ENCODE assay signal across 1 cellular context in the genomic region with DNA sequence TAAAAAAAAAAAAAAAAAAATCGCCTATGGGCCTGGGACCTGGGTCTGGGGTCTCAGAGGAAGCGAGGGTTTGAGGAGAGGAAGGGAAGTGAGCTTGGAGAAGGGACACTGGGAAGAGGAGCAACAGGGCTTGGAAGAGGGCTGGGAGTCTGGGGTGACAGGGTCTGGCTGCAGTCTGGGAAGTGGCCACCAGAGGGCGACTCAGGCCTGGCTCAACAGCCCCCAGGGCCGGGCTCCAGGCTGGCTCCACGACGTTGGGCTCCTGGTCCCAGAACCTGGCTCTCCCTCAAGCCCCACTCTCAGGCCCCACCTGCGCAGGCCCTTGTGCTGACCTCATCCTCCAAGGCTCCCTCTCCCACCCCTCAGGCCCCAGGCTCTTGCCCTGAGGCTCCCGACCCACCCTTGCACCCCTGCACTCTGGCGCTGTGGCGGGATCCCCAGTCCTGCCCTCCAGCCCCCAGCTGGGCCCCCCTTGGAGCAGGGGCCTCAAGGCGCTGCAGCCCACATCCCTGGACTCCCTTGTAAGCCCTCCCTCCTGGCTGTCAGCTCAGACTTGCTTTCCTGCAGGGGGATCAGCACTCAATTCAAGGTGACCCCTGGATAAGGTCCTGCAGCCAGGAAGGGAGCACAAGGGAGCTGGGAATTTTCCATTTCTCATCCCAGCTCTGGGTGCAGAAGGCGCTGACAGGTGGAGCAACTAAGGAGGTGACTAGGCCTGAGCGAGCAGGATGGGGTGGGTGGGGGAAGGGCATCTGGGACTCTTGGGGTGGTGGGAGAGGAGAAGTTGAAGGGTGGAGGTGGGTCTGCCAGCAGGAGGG.
TF ChIP-seq lines count a peak whose summit lies in the region.

No MANE protein-coding gene starts in this region.

TF ChIP-seq in HepG2, 621 proteins besides CTCF, POLR2A, EP300 and RAD21 (continued from another document):
- TF ChIP-seq, protein P1, sequence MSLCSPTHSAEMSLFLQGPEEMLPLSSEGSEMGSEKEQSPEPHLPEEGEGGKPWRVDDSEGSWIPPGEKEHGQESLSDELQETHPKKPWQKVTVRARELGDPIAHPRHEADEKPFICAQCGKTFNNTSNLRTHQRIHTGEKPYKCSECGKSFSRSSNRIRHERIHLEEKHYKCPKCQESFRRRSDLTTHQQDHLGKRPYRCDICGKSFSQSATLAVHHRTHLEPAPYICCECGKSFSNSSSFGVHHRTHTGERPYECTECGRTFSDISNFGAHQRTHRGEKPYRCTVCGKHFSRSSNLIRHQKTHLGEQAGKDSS (CRISPR knock-in tag; IDR thresholded peaks at IDR 0.05; ENCODE audit: borderline replicate concordance, low read depth): 0 out of 2 replicates have a peak, but pooled peaks have one; percentile 41
- TF ChIP-seq STAG1 (CRISPR knock-in tag; IDR thresholded peaks at IDR 0.05) (peak; percentile 94), ZNF775 (CRISPR knock-in tag; IDR thresholded peaks at IDR 0.05; ENCODE audit: borderline replicate concordance) (no peak), SAP130 (CRISPR knock-in tag; IDR thresholded peaks at IDR 0.05; ENCODE audit: low read depth) (peak; percentile 19; the same call in 1 of the 2 replicates), MAZ (IDR thresholded peaks at IDR 0.05; ENCODE audit: borderline replicate concordance, low read depth, low read length) (no peak), MAZ (CRISPR knock-in tag; IDR thresholded peaks at IDR 0.05; ENCODE audit: low read depth) (peak; percentile 55; the same call in 1 of the 2 replicates), SMARCE1 (IDR thresholded peaks at IDR 0.05; ENCODE audit: borderline replicate concordance) (no peak), RELA (CRISPR knock-in tag; IDR thresholded peaks at IDR 0.05) (0 out of 2 replicates have a peak, but pooled peaks have one; percentile 15), SMC3 (IDR thresholded peaks at IDR 0.05; ENCODE audit: low read length) (peak; percentile 57; the same call in 1 of the 2 replicates), NAIF1 (CRISPR knock-in tag; IDR thresholded peaks at IDR 0.05; ENCODE audit: borderline replicate concordance) (no peak), TBX2 (CRISPR knock-in tag; IDR thresholded peaks at IDR 0.05; ENCODE audit: borderline replicate concordance) (no peak), KLF9 (CRISPR knock-in tag; IDR thresholded peaks at IDR 0.05; ENCODE audit: low read depth) (no peak), ZNF773 (CRISPR knock-in tag; IDR thresholded peaks at IDR 0.05; ENCODE audit: borderline replicate concordance) (no peak), ZNF441 (CRISPR knock-in tag; IDR thresholded peaks at IDR 0.05; ENCODE audit: borderline replicate concordance) (no peak), PCBP1 (IDR thresholded peaks at IDR 0.05; ENCODE audit: borderline replicate concordance, low read depth, low read length) (peak; percentile 86; the same call in 1 of the 2 replicates), SALL2 (CRISPR knock-in tag; IDR thresholded peaks at IDR 0.05) (0 out of 2 replicates have a peak, but pooled peaks have one; percentile 42), YY1 (IDR thresholded peaks at IDR 0.05; ENCODE audit: insufficient read depth, insufficient replicate concordance, low read depth, low read length) (peak; percentile 53), ZNF589 (CRISPR knock-in tag; conservative IDR thresholded peaks at IDR 0.05) (no peak), ZNF251 (CRISPR knock-in tag; IDR thresholded peaks at IDR 0.05) (no peak), HNRNPLL (IDR thresholded peaks at IDR 0.05; ENCODE audit: low read depth, low read length, poor library complexity, severe bottlenecking) (peak; percentile 37), SPEN (CRISPR knock-in tag; IDR thresholded peaks at IDR 0.05; ENCODE audit: low read depth) (0 out of 2 replicates have a peak, but pooled peaks have one; percentile 41), SMAD3 (CRISPR knock-in tag; IDR thresholded peaks at IDR 0.05) (peak; percentile 67; the same call in 1 of the 2 replicates), ZNF260 (CRISPR knock-in tag; IDR thresholded peaks at IDR 0.05; ENCODE audit: borderline replicate concordance, low read depth) (no peak)
- TF ChIP-seq, protein P2, sequence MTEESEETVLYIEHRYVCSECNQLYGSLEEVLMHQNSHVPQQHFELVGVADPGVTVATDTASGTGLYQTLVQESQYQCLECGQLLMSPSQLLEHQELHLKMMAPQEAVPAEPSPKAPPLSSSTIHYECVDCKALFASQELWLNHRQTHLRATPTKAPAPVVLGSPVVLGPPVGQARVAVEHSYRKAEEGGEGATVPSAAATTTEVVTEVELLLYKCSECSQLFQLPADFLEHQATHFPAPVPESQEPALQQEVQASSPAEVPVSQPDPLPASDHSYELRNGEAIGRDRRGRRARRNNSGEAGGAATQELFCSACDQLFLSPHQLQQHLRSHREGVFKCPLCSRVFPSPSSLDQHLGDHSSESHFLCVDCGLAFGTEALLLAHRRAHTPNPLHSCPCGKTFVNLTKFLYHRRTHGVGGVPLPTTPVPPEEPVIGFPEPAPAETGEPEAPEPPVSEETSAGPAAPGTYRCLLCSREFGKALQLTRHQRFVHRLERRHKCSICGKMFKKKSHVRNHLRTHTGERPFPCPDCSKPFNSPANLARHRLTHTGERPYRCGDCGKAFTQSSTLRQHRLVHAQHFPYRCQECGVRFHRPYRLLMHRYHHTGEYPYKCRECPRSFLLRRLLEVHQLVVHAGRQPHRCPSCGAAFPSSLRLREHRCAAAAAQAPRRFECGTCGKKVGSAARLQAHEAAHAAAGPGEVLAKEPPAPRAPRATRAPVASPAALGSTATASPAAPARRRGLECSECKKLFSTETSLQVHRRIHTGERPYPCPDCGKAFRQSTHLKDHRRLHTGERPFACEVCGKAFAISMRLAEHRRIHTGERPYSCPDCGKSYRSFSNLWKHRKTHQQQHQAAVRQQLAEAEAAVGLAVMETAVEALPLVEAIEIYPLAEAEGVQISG (CRISPR knock-in tag; IDR thresholded peaks at IDR 0.05): peak; percentile 40; the same call in 1 of the 2 replicates
- TF ChIP-seq, protein P3, sequence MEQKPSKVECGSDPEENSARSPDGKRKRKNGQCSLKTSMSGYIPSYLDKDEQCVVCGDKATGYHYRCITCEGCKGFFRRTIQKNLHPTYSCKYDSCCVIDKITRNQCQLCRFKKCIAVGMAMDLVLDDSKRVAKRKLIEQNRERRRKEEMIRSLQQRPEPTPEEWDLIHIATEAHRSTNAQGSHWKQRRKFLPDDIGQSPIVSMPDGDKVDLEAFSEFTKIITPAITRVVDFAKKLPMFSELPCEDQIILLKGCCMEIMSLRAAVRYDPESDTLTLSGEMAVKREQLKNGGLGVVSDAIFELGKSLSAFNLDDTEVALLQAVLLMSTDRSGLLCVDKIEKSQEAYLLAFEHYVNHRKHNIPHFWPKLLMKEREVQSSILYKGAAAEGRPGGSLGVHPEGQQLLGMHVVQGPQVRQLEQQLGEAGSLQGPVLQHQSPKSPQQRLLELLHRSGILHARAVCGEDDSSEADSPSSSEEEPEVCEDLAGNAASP (CRISPR knock-in tag; IDR thresholded peaks at IDR 0.05; ENCODE audit: borderline replicate concordance): peak; percentile 13; the same call in 1 of the 2 replicates
- TF ChIP-seq, protein P4, sequence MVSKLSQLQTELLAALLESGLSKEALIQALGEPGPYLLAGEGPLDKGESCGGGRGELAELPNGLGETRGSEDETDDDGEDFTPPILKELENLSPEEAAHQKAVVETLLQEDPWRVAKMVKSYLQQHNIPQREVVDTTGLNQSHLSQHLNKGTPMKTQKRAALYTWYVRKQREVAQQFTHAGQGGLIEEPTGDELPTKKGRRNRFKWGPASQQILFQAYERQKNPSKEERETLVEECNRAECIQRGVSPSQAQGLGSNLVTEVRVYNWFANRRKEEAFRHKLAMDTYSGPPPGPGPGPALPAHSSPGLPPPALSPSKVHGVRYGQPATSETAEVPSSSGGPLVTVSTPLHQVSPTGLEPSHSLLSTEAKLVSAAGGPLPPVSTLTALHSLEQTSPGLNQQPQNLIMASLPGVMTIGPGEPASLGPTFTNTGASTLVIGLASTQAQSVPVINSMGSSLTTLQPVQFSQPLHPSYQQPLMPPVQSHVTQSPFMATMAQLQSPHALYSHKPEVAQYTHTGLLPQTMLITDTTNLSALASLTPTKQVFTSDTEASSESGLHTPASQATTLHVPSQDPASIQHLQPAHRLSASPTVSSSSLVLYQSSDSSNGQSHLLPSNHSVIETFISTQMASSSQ (IDR thresholded peaks at IDR 0.05; ENCODE audit: low read depth): no peak
- TF ChIP-seq, protein P4 (CRISPR knock-in tag; IDR thresholded peaks at IDR 0.05; ENCODE audit: borderline replicate concordance): peak; percentile 60; the same call in 1 of the 2 replicates
- TF ChIP-seq, protein P5, sequence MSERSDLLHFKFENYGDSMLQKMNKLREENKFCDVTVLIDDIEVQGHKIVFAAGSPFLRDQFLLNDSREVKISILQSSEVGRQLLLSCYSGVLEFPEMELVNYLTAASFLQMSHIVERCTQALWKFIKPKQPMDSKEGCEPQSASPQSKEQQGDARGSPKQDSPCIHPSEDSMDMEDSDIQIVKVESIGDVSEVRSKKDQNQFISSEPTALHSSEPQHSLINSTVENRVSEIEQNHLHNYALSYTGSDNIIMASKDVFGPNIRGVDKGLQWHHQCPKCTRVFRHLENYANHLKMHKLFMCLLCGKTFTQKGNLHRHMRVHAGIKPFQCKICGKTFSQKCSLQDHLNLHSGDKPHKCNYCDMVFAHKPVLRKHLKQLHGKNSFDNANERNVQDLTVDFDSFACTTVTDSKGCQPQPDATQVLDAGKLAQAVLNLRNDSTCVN (CRISPR knock-in tag; IDR thresholded peaks at IDR 0.05; ENCODE audit: borderline replicate concordance): no peak
- TF ChIP-seq, protein P6, sequence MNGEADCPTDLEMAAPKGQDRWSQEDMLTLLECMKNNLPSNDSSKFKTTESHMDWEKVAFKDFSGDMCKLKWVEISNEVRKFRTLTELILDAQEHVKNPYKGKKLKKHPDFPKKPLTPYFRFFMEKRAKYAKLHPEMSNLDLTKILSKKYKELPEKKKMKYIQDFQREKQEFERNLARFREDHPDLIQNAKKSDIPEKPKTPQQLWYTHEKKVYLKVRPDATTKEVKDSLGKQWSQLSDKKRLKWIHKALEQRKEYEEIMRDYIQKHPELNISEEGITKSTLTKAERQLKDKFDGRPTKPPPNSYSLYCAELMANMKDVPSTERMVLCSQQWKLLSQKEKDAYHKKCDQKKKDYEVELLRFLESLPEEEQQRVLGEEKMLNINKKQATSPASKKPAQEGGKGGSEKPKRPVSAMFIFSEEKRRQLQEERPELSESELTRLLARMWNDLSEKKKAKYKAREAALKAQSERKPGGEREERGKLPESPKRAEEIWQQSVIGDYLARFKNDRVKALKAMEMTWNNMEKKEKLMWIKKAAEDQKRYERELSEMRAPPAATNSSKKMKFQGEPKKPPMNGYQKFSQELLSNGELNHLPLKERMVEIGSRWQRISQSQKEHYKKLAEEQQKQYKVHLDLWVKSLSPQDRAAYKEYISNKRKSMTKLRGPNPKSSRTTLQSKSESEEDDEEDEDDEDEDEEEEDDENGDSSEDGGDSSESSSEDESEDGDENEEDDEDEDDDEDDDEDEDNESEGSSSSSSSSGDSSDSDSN (CRISPR knock-in tag; IDR thresholded peaks at IDR 0.05): peak; percentile 54
